Comparison of ENCODE assay signal across 22 cellular contexts in genomic region chr20:50213531-50214106, GRCh38. TPM values are rescaled to one million over a fixed set of nuclear protein-coding genes. Genes with fewer than 3 reads are reported as not detected.
A peak's percentile ranks its signal among the peaks of the same experiment; 100 is the strongest.
DNase-seq lines count a peak whose midpoint lies in the region; ATAC-seq, FAIRE-seq and TF ChIP-seq lines count a peak whose summit lies in the region.
"Had no signal": no experiment of that assay in that cellular context is flagged by ENCODE, and none has a peak within 500 bp of the region (broad histone marks: within the 10 kb centered on the region; RNA-seq: fewer than 3 reads in every experiment).

No MANE protein-coding gene starts in this region.

- DNase-seq in HCT116 (ENCODE audit: low read depth, low spot score) = no peak
- DNase-seq in SW480 (ENCODE audit: low spot score) = peak; percentile 44
- DNase-seq in mesenchymal stem cell = peak; percentile 60
- DNase-seq in NCI-H128 (lab: John Stamatoyannopoulos, UW; ENCODE audit: unreplicated experiment) = no peak
- DNase-seq in small intestine = no peak
- DNase-seq in glutamatergic neuron = no peak
- DNase-seq: DMS53, GM23248, KBM-7, NCI-H1092 treated with DMSO at 0.1 percent for 48 hours, NCI-H187 treated with DMSO at 0.1 percent for 48 hours, NCI-H2171, NCI-H446 treated with DMSO at 0.1 percent for 48 hours, NCI-H82, SHP77 treated with DMSO at 0.1 percent for 48 hours had no signal

- H3K36me3 ChIP-seq in BLaER1 = no peaks in the 10 kb centered on the region
- no peaks in the 10 kb centered on the region for H3K36me3 ChIP-seq in HCT116 (ENCODE audit: control insufficient read depth in 1 of 2, insufficient read depth in 2 of 2, low read length in 2 of 2)
- no peaks in the 10 kb centered on the region for H3K36me3 ChIP-seq in mesenchymal stem cell (ENCODE audit: control insufficient read depth in 1 of 2, insufficient read depth in 2 of 2, low read depth in 1 of 2, low read length in 2 of 2)
- no peaks in the 10 kb centered on the region for H3K36me3 ChIP-seq in small intestine (ENCODE audit: control insufficient read depth in 2 of 2, insufficient read depth in 2 of 2, low read length in 2 of 2)

- no peak overlapping the region for H2BK15ac ChIP-seq in mesenchymal stem cell (ENCODE audit: low read depth, poor library complexity, severe bottlenecking)

- no peak overlapping the region for H3K27ac ChIP-seq in BLaER1
- no peak overlapping the region for H3K27ac ChIP-seq in HCT116 (ENCODE audit: low read depth, low read length)
- no peak overlapping the region for H3K27ac ChIP-seq in mesenchymal stem cell (ENCODE audit: low read length, poor library complexity, severe bottlenecking)
- H3K27ac ChIP-seq in small intestine (ENCODE audit: low read depth in 1 of 2, low read length in 1 of 2) = no peak overlapping the region
- H3K27ac ChIP-seq: GM23248 had no signal

- TF ChIP-seq CTCF in HCT116 (IDR thresholded peaks at IDR 0.05 in 2 of 3, conservative IDR thresholded peaks at IDR 0.05 in 1 of 3; ENCODE audit: borderline replicate concordance in 1 of 3, insufficient read depth in 1 of 3, low read depth in 2 of 3, low read length in 2 of 3) (no peak), glutamatergic neuron (IDR thresholded peaks at IDR 0.05; ENCODE audit: partially characterized antibody, unreplicated experiment) (no peak)

- H3K23ac ChIP-seq in mesenchymal stem cell (ENCODE audit: low read length in 2 of 2) = no peak overlapping the region

- POLR2A ChIA-PET in HCT116 (lab: Charles Lee) = no interaction called here

- no peak overlapping the region for H3K18ac ChIP-seq in mesenchymal stem cell (ENCODE audit: low read depth in 1 of 2, low read length in 2 of 2)

- TF ChIP-seq RAD21 in HCT116 (IDR thresholded peaks at IDR 0.05; ENCODE audit: low read depth) = no peak

- peaks cover 45% of the 10 kb centered on the region for H3K4me1 ChIP-seq in BLaER1
- H3K4me1 ChIP-seq in HCT116 (ENCODE audit: control insufficient read depth in 1 of 2, insufficient read depth in 2 of 2, low read length in 2 of 2) = no peaks in the 10 kb centered on the region; a peak in 1 of 4 replicates
- H3K4me1 ChIP-seq in mesenchymal stem cell (ENCODE audit: control insufficient read depth, insufficient read depth, low read depth, low read length) = peaks cover 25% of the 10 kb centered on the region
- H3K4me1 ChIP-seq in small intestine (ENCODE audit: control insufficient read depth in 2 of 2, insufficient read depth in 1 of 2, low read depth in 1 of 2, low read length in 1 of 2) = peaks cover 0 to 3% of the 10 kb centered on the region in 2 donors

- BruUV-seq in HCT116 (replicated peaks; lab: Mats Ljungman, UMichigan) = no TSS peak

- 63% methylated on average over 7 of the region's 7 CpGs for WGBS in mesenchymal stem cell
- WGBS in small intestine, 3 donors = 70 to 74% (median 73%) methylated on average over 6 to 7 of the region's 7 CpGs

- H4K20me1 ChIP-seq in BLaER1 = no peaks in the 10 kb centered on the region
- H4K20me1 ChIP-seq in HCT116 (ENCODE audit: insufficient read depth) = no peaks in the 10 kb centered on the region

- H3K9me2 ChIP-seq in HCT116 (ENCODE audit: insufficient read depth) = no peaks in the 10 kb centered on the region

- peaks cover 9% of the 10 kb centered on the region for H3K27me3 Mint-ChIP-seq in glutamatergic neuron (ENCODE audit: unreplicated experiment)

- H2BK12ac ChIP-seq in mesenchymal stem cell (ENCODE audit: low read length in 2 of 2) = no peak overlapping the region

- H3K4me3 ChIP-seq in BLaER1 = no peak overlapping the region
- H3K4me3 ChIP-seq in HCT116 (replicated peaks in 1 of 2; ENCODE audit: low read depth in 1 of 2, low read length in 2 of 2) = no peak overlapping the region
- no peak overlapping the region for H3K4me3 ChIP-seq in mesenchymal stem cell (ENCODE audit: insufficient read depth in 1 of 2, low read depth in 1 of 2, low read length in 2 of 2)
- no peak overlapping the region for H3K4me3 ChIP-seq in small intestine (ENCODE audit: low read depth in 1 of 2, low read length in 2 of 2)
- H3K4me3 ChIP-seq: GM23248 had no signal

- no peak overlapping the region for H2BK120ac ChIP-seq in mesenchymal stem cell (ENCODE audit: low read depth, low read length)

- H3K79me2 ChIP-seq in HCT116 (ENCODE audit: insufficient read depth, low read length) = no peaks in the 10 kb centered on the region

- H3K4me1 Mint-ChIP-seq in glutamatergic neuron (ENCODE audit: low read depth, unreplicated experiment) = no peaks in the 10 kb centered on the region

- H2BK5ac ChIP-seq in mesenchymal stem cell (ENCODE audit: low read depth, low read length, poor library complexity, severe bottlenecking) = no peak overlapping the region

- H3K14ac ChIP-seq in mesenchymal stem cell (ENCODE audit: low read length in 2 of 2) = no peak overlapping the region

- H2AK5ac ChIP-seq in mesenchymal stem cell (ENCODE audit: low read length, severe bottlenecking) = no peak overlapping the region

- H3K27ac Mint-ChIP-seq in glutamatergic neuron (ENCODE audit: unreplicated experiment) = no peak overlapping the region

- H3K4me3 Mint-ChIP-seq in glutamatergic neuron (ENCODE audit: unreplicated experiment) = no peak overlapping the region

- ATAC-seq in HCT116 (0 out of 2 replicates have a peak, but pooled peaks have one; percentile 34), HG03520 (IDR thresholded peaks at IDR 0.05; ENCODE audit: unreplicated experiment) (no peak)
- ATAC-seq: Panc1 had no signal

- no peak overlapping the region for H4K91ac ChIP-seq in mesenchymal stem cell (ENCODE audit: low read length)

- H3K9me3 Mint-ChIP-seq in glutamatergic neuron (ENCODE audit: unreplicated experiment) = no peaks in the 10 kb centered on the region

- H4K8ac ChIP-seq in mesenchymal stem cell (ENCODE audit: low read length) = no peak overlapping the region

- H3K4me2 ChIP-seq in BLaER1 = peak overlapping the region; percentile 19; the same call in 1 of the 2 replicates
- H3K4me2 ChIP-seq in HCT116 (ENCODE audit: low read length) = no peak overlapping the region
- H3K4me2 ChIP-seq in mesenchymal stem cell (ENCODE audit: low read length, poor library complexity, severe bottlenecking) = no peak overlapping the region

- FAIRE-seq in small intestine (lab: Jason Lieb, UNC) = no peak
- FAIRE-seq: A204.1, G401.6, GM12892 had no signal

- H3K4ac ChIP-seq in mesenchymal stem cell (ENCODE audit: low read depth in 1 of 2, low read length in 2 of 2) = no peak overlapping the region

- CTCF ChIA-PET in HCT116 (lab: Charles Lee) = no interaction called here

- H3K27me3 ChIP-seq in BLaER1 (no peaks in the 10 kb centered on the region), HCT116 (ENCODE audit: insufficient read depth, low read length) (no peaks in the 10 kb centered on the region), mesenchymal stem cell (ENCODE audit: control insufficient read depth in 1 of 2, insufficient read depth in 1 of 2, low read length in 2 of 2) (no peaks in the 10 kb centered on the region), small intestine (ENCODE audit: control insufficient read depth in 2 of 2, insufficient read depth in 2 of 2, low read length in 2 of 2) (no peaks in the 10 kb centered on the region)

- no peaks in the 10 kb centered on the region for H3K79me1 ChIP-seq in mesenchymal stem cell (replicated peaks; ENCODE audit: low read length, poor library complexity, severe bottlenecking)

- H3K36me3 Mint-ChIP-seq in glutamatergic neuron (ENCODE audit: unreplicated experiment) = no peaks in the 10 kb centered on the region
- H3K36me3 Mint-ChIP-seq: CD14-positive monocyte had no signal

- H3K9ac ChIP-seq in BLaER1 (no peak overlapping the region), HCT116 (ENCODE audit: low read length) (no peak overlapping the region), mesenchymal stem cell (ENCODE audit: low read length) (no peak overlapping the region)
- H3K9ac ChIP-seq: GM23248 had no signal

- intact Hi-C loops in HCT116 (cut with micrococcal nuclease) = no loop called here

- H3K9me3 ChIP-seq in BLaER1 (no peaks in the 10 kb centered on the region), HCT116 (ENCODE audit: control insufficient read depth in 1 of 2, insufficient read depth in 1 of 2, low read depth in 1 of 2, low read length in 2 of 2) (no peaks in the 10 kb centered on the region), mesenchymal stem cell (ENCODE audit: control insufficient read depth, low read length) (no peaks in the 10 kb centered on the region), small intestine (ENCODE audit: control insufficient read depth, low read depth) (no peaks in the 10 kb centered on the region)

- RAD21 ChIA-PET in HCT116 (lab: Charles Lee; ENCODE audit: low non-redundant PET in 1 of 2, low total read pairs in 2 of 2, uncharacterized antibody in 2 of 2, unreplicated experiment in 2 of 2) = no interaction called here

- TF ChIP-seq POLR2A in HCT116 (IDR thresholded peaks at IDR 0.05; ENCODE audit: borderline replicate concordance, extremely low read depth, insufficient read depth, insufficient read length) = no peak

- H2AFZ ChIP-seq in HCT116 (ENCODE audit: low read depth, low read length, poor library complexity, severe bottlenecking) (no peak overlapping the region), mesenchymal stem cell (ENCODE audit: low read depth, low read length) (no peak overlapping the region)
- H2AFZ ChIP-seq: GM23248 had no signal

TF ChIP-seq in HCT116, 20 proteins besides CTCF, POLR2A, EP300 and RAD21:
- TF ChIP-seq EZH2 (IDR thresholded peaks at IDR 0.05) (no peak), ZFX (IDR thresholded peaks at IDR 0.05) (no peak), SRF (IDR thresholded peaks at IDR 0.05; ENCODE audit: low read depth) (no peak), CBX3 (IDR thresholded peaks at IDR 0.05; ENCODE audit: low read depth) (no peak), EZH2phosphoT487 (IDR thresholded peaks at IDR 0.05; ENCODE audit: borderline replicate concordance) (no peak)
TF ChIP-seq in HCT116: peak in this region for 0.

RNA-seq across cellular contexts. Expression of gene CEBPB, which starts 23.0 kb away (rescaled TPM):
- total RNA-seq in HCT116 (2021; ENCODE audit: unreplicated experiment) (113 TPM), glutamatergic neuron (ENCODE audit: unreplicated experiment) (11.3 TPM)
- polyA plus RNA-seq in HCT116 (2012) = 49.1 and 50.9 TPM in 2 replicates
- polyA plus RNA-seq in mesenchymal stem cell (2013, experiment 1 of 2) = 130 TPM
- 131 TPM for polyA plus RNA-seq in mesenchymal stem cell (2013, experiment 2 of 2)
- 10 to 100 TPM in 2 of 3 donors, 1 to 10 TPM in 1; 7.6 to 21.1 (median 19.7) TPM for polyA plus RNA-seq in small intestine

Comparison
In these comparisons a context has a peak if more than half of its experiments do, and no peak if none do; other contexts are left out.
1. DNase-seq: peak in SW480 (single experiment) and mesenchymal stem cell (single experiment); none in HCT116 (single experiment), NCI-H128 (single experiment), small intestine (single experiment) and glutamatergic neuron (single experiment).